In the genomic region with DNA sequence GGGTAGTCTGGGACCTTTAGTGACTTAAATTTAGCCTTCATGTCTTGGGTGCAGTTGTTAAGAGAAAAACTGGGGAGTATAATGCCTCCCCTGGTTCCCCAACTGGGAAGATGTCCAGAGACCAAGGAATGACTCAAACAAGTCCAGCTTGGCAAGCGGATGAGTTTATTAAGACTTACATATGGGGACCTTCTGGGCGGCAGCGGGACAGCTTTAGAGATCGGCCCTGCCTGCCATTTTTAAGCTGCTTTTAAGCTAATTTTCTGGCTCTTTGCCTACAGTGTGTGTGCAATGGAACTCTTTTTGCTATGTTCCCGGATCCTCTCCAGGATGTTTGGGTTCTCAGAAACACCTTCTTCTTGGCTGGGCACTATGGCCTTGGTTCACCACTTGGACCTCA, we compare ENCODE assay signal across 22 cellular contexts.
DNase-seq lines count a peak whose midpoint lies in the region; ATAC-seq and TF ChIP-seq lines count a peak whose summit lies in the region.
"Had no signal": no experiment of that assay in that cellular context is flagged by ENCODE, and none has a peak within 500 bp of the region (broad histone marks: within the 10 kb centered on the region; RNA-seq: fewer than 3 reads in every experiment).

No MANE protein-coding gene starts in this region.

- POLR2A ChIA-PET in naive thymus-derived CD4-positive, alpha-beta T cell (lab: Charles Lee): no interaction called here

- peaks cover 22 to 60% (median 49%) of the 10 kb centered on the region in 4 donors for H3K4me1 ChIP-seq in esophagus muscularis mucosa
- no peaks in the 10 kb centered on the region for H3K4me1 ChIP-seq in upper lobe of left lung
- H3K4me1 ChIP-seq in naive thymus-derived CD4-positive, alpha-beta T cell (ENCODE audit: control insufficient read depth in 2 of 2, insufficient read depth in 2 of 2, low read length in 2 of 2): no peaks in the 10 kb centered on the region
- H3K4me1 ChIP-seq: adrenal gland, breast epithelium had no signal

- H3K36me3 Mint-ChIP-seq in mesothelial cell of epicardium: no peaks in the 10 kb centered on the region
- H3K36me3 Mint-ChIP-seq in naive thymus-derived CD4-positive, alpha-beta T cell: no peaks in the 10 kb centered on the region
- H3K36me3 Mint-ChIP-seq: activated CD4-positive, alpha-beta memory T cell treated with anti-CD3 and anti-CD28 coated beads for 36 hours; CD4-positive, CD25-positive, alpha-beta regulatory T cell had no signal

- H3K27ac ChIP-seq in esophagus muscularis mucosa (replicated peaks in 1 of 4): peak overlapping the region; percentile 52 to 82 (median 63)
- H3K27ac ChIP-seq in upper lobe of left lung: peak overlapping the region; percentile 20 to 68 (median 42)
- H3K27ac ChIP-seq in naive thymus-derived CD4-positive, alpha-beta T cell (ENCODE audit: low read depth, low read length): no peak overlapping the region
- H3K27ac ChIP-seq: adrenal gland, breast epithelium had no signal

- peak; percentile 39 to 73 for DNase-seq in NCI-H524 (lab: John Stamatoyannopoulos, UW)
- no peak for DNase-seq in esophagus muscularis mucosa (ENCODE audit: extremely low spot score)
- no peak for DNase-seq in mesothelial cell of epicardium (ENCODE audit: low spot score in 2 of 2, unreplicated experiment in 2 of 2)
- DNase-seq in upper lobe of left lung: no peak
- DNase-seq in epidermal melanocyte (ENCODE audit: insufficient read length, low spot score): no peak
- DNase-seq in stimulated activated CD4-positive, alpha-beta T cell treated with anti-CD3 and anti-CD28 coated beads, Interleukin-4, amount 100 ng/mL, for 4 hours: no peak
- DNase-seq in naive thymus-derived CD4-positive, alpha-beta T cell: no peak
- DNase-seq: activated CD4-positive, alpha-beta memory T cell treated with anti-CD3 and anti-CD28 coated beads for 36 hours; activated CD4-positive, CD25-positive, alpha-beta regulatory T cell; adrenal gland; CD4-positive, CD25-positive, alpha-beta regulatory T cell; DMS153; GDM1; KBM-7; MM.1S; NCI-H1436 treated with DMSO at 0.1 percent for 48 hours; NCI-H526; nucleus accumbens; T-helper 9 cell had no signal

- CTCF ChIA-PET in naive thymus-derived CD4-positive, alpha-beta T cell (lab: Charles Lee): no interaction called here

- H3K4me3 ChIP-seq in esophagus muscularis mucosa: no peak overlapping the region
- H3K4me3 ChIP-seq in upper lobe of left lung: no peak overlapping the region
- no peak overlapping the region for H3K4me3 ChIP-seq in naive thymus-derived CD4-positive, alpha-beta T cell (ENCODE audit: low read length)
- H3K4me3 ChIP-seq: adrenal gland, breast epithelium had no signal

- TF ChIP-seq CTCF in esophagus muscularis mucosa (IDR thresholded peaks at IDR 0.05) (no peak), mesothelial cell of epicardium (IDR thresholded peaks at IDR 0.05; ENCODE audit: unreplicated experiment) (no peak), upper lobe of left lung (IDR thresholded peaks at IDR 0.05) (no peak)

- peak in 1 of 2 donors; percentile 10 for ATAC-seq in upper lobe of left lung (ENCODE audit: low FRiP score in 2 of 2)
- no peak for ATAC-seq in HG03108 (IDR thresholded peaks at IDR 0.05; ENCODE audit: unreplicated experiment)
- no peak for ATAC-seq in naive thymus-derived CD4-positive, alpha-beta T cell
- ATAC-seq: HCT116 had no signal

- H3K4me1 Mint-ChIP-seq in mesothelial cell of epicardium: peaks cover 12% of the 10 kb centered on the region
- H3K4me1 Mint-ChIP-seq in naive thymus-derived CD4-positive, alpha-beta T cell: no peaks in the 10 kb centered on the region
- H3K4me1 Mint-ChIP-seq: CD4-positive, CD25-positive, alpha-beta regulatory T cell had no signal

- H3K36me3 ChIP-seq in esophagus muscularis mucosa (no peaks in the 10 kb centered on the region), upper lobe of left lung (no peaks in the 10 kb centered on the region)
- H3K36me3 ChIP-seq in naive thymus-derived CD4-positive, alpha-beta T cell (ENCODE audit: control insufficient read depth in 2 of 3, insufficient read depth in 3 of 3, low read length in 3 of 3): no peaks in the 10 kb centered on the region
- H3K36me3 ChIP-seq: adrenal gland, breast epithelium had no signal

- intact Hi-C loops in esophagus muscularis mucosa (cut with DNase I): no loop called here
- intact Hi-C loops in naive thymus-derived CD4-positive, alpha-beta T cell (cut with micrococcal nuclease): no loop called here

- H3K9me3 ChIP-seq in esophagus muscularis mucosa: no peaks in the 10 kb centered on the region
- no peaks in the 10 kb centered on the region for H3K9me3 ChIP-seq in upper lobe of left lung
- no peaks in the 10 kb centered on the region for H3K9me3 ChIP-seq in naive thymus-derived CD4-positive, alpha-beta T cell (ENCODE audit: control insufficient read depth in 2 of 3, low read length in 3 of 3)
- H3K9me3 ChIP-seq: adrenal gland, breast epithelium had no signal

- 61% methylated on average over 5 of the region's 5 CpGs for WGBS in esophagus muscularis mucosa
- WGBS in upper lobe of left lung, 2 donors: 68 to 70% methylated on average over 5 of the region's 5 CpGs

- no peak overlapping the region for H3K4me3 Mint-ChIP-seq in mesothelial cell of epicardium
- H3K4me3 Mint-ChIP-seq in naive thymus-derived CD4-positive, alpha-beta T cell: no peak overlapping the region
- H3K4me3 Mint-ChIP-seq: activated CD4-positive, alpha-beta memory T cell treated with anti-CD3 and anti-CD28 coated beads for 36 hours; CD4-positive, CD25-positive, alpha-beta regulatory T cell had no signal

- TF ChIP-seq EP300 in esophagus muscularis mucosa (IDR thresholded peaks at IDR 0.05) (peak; percentile 19), upper lobe of left lung (IDR thresholded peaks at IDR 0.05) (no peak)

- no peaks in the 10 kb centered on the region for H3K27me3 Mint-ChIP-seq in mesothelial cell of epicardium (ENCODE audit: low read depth)
- H3K27me3 Mint-ChIP-seq in naive thymus-derived CD4-positive, alpha-beta T cell: peaks cover 0 to 10% (median 4%) of the 10 kb centered on the region in 5 donors
- H3K27me3 Mint-ChIP-seq: CD4-positive, CD25-positive, alpha-beta regulatory T cell had no signal

- no peaks in the 10 kb centered on the region for H3K27me3 ChIP-seq in esophagus muscularis mucosa
- no peaks in the 10 kb centered on the region for H3K27me3 ChIP-seq in upper lobe of left lung
- H3K27me3 ChIP-seq in naive thymus-derived CD4-positive, alpha-beta T cell (ENCODE audit: control insufficient read depth in 2 of 2, insufficient read depth in 2 of 2, low read length in 2 of 2): no peaks in the 10 kb centered on the region
- H3K27me3 ChIP-seq: adrenal gland, breast epithelium had no signal

- TF ChIP-seq POLR2A in esophagus muscularis mucosa (IDR thresholded peaks at IDR 0.05; ENCODE audit: low read depth) (no peak), upper lobe of left lung (IDR thresholded peaks at IDR 0.05) (no peak)

- H3K27ac Mint-ChIP-seq in mesothelial cell of epicardium: peak overlapping the region; percentile 14
- no peak overlapping the region for H3K27ac Mint-ChIP-seq in naive thymus-derived CD4-positive, alpha-beta T cell
- H3K27ac Mint-ChIP-seq: activated CD4-positive, alpha-beta memory T cell treated with anti-CD3 and anti-CD28 coated beads for 36 hours; CD4-positive, CD25-positive, alpha-beta regulatory T cell had no signal

- H3K9me3 Mint-ChIP-seq in mesothelial cell of epicardium: peaks cover 6% of the 10 kb centered on the region
- H3K9me3 Mint-ChIP-seq in naive thymus-derived CD4-positive, alpha-beta T cell: peaks cover 0 to 7% (median 2%) of the 10 kb centered on the region in 11 donors
- H3K9me3 Mint-ChIP-seq: activated CD4-positive, alpha-beta memory T cell treated with anti-CD3 and anti-CD28 coated beads for 36 hours had no signal

Comparison
In these comparisons a context has a peak if more than half of its experiments do, and no peak if none do; other contexts are left out.
1. DNase-seq: peak in NCI-H524 (2 of 2); none in esophagus muscularis mucosa (single experiment), mesothelial cell of epicardium (0 of 2), upper lobe of left lung (0 of 2), epidermal melanocyte (single experiment), stimulated activated CD4-positive, alpha-beta T cell treated with anti-CD3 and anti-CD28 coated beads, Interleukin-4, amount 100 ng/mL, for 4 hours (0 of 2) and naive thymus-derived CD4-positive, alpha-beta T cell (0 of 9).